ENCODE assay signal across 18 cellular contexts in the genomic region with DNA sequence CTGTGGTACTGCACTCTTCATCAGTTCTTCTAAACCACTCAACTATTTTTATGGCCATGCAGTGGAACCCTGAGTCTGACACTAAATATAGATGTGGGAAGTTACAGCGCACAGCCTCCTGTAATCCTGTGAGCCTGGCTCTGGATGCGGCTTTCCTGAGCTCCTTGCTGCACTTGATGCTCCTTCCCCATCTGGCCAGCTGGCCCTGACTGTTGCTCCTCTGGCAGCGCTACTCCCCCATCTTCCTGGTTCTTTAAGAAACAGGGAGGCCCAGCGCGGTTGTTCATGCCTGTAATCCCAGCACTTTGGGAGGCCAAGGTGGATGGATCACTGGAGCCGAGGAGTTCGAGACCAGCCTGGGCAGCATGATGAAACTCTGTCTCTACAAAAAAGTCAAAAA. TPM values are rescaled to one million over a fixed set of nuclear protein-coding genes. Genes with fewer than 3 reads are reported as not detected.
DNase-seq lines count a peak whose midpoint lies in the region; ATAC-seq lines count a peak whose summit lies in the region.
"Had no signal": no experiment of that assay in that cellular context is flagged by ENCODE, and none has a peak within 500 bp of the region (broad histone marks: within the 10 kb centered on the region; RNA-seq: fewer than 3 reads in every experiment).

No MANE protein-coding gene starts in this region.

- no peak overlapping the region for H4K91ac ChIP-seq in neuronal stem cell (ENCODE audit: low read depth, low read length, poor library complexity)

- no peak overlapping the region for H3K27ac ChIP-seq in neuronal stem cell (replicated peaks; ENCODE audit: low read length)

- H3K4ac ChIP-seq in neuronal stem cell (ENCODE audit: low read length) = no peak overlapping the region

- H4K8ac ChIP-seq in neuronal stem cell (ENCODE audit: low read depth, low read length) = no peak overlapping the region

- H3K4me1 Mint-ChIP-seq in T-helper 17 cell = no peaks in the 10 kb centered on the region
- H3K4me1 Mint-ChIP-seq: CD4-positive, CD25-positive, alpha-beta regulatory T cell; CD8-positive, alpha-beta memory T cell had no signal

- H3K4me3 Mint-ChIP-seq in T-helper 17 cell = no peak overlapping the region
- H3K4me3 Mint-ChIP-seq: CD4-positive, CD25-positive, alpha-beta regulatory T cell; HFFc6 had no signal

- H3K36me3 Mint-ChIP-seq in T-helper 17 cell (ENCODE audit: low read depth) = no peaks in the 10 kb centered on the region
- H3K36me3 Mint-ChIP-seq: CD4-positive, CD25-positive, alpha-beta regulatory T cell had no signal

- no peak overlapping the region for H3K23ac ChIP-seq in neuronal stem cell (ENCODE audit: low read depth, low read length, poor library complexity)

- no peaks in the 10 kb centered on the region for H3K79me1 ChIP-seq in neuronal stem cell (ENCODE audit: low read depth, low read length)

- no peak overlapping the region for H3K27ac Mint-ChIP-seq in T-helper 17 cell
- H3K27ac Mint-ChIP-seq: CD4-positive, CD25-positive, alpha-beta regulatory T cell; CD8-positive, alpha-beta memory T cell; HFFc6 had no signal

- H2BK120ac ChIP-seq in neuronal stem cell (ENCODE audit: low read depth, low read length) = no peak overlapping the region

- H3K4me1 ChIP-seq in neuronal stem cell (ENCODE audit: control insufficient read depth in 2 of 2, insufficient read depth in 1 of 2, low read depth in 1 of 2, low read length in 2 of 2) = no peaks in the 10 kb centered on the region

- no peak overlapping the region for H2AFZ ChIP-seq in neuronal stem cell (ENCODE audit: low read length)

- H3K27me3 ChIP-seq in neuronal stem cell (ENCODE audit: control insufficient read depth in 3 of 3, insufficient read depth in 3 of 3, low read depth in 1 of 3, low read length in 3 of 3) = peaks cover 0 to 8% (median 0%) of the 10 kb centered on the region in 3 experiments
- H3K27me3 ChIP-seq: BE2C had no signal

- peaks cover 20% of the 10 kb centered on the region for H3K27me3 Mint-ChIP-seq in T-helper 17 cell

- H3K14ac ChIP-seq in neuronal stem cell (ENCODE audit: low read length) = no peak overlapping the region

- DNase-seq in Kasumi-1 (lab: John Stamatoyannopoulos, UW) = peak; percentile 52 to 69
- peak; percentile 40 to 66 for DNase-seq in NCI-H524 (lab: John Stamatoyannopoulos, UW)
- peak; percentile 51 for DNase-seq in UCSD-AML1 (lab: John Stamatoyannopoulos, UW; ENCODE audit: unreplicated experiment)
- DNase-seq in neuronal stem cell (ENCODE audit: low spot score) = no peak
- DNase-seq in T-helper 17 cell = no peak
- DNase-seq: ACHN; BE2C; C1 segment of cervical spinal cord; CD4-positive, CD25-positive, alpha-beta regulatory T cell; CD8-positive, alpha-beta memory T cell; COR-L47; GOT3; H7; HFFc6 had no signal

- no peak overlapping the region for H2BK15ac ChIP-seq in neuronal stem cell (ENCODE audit: low read length)

- H2BK12ac ChIP-seq in neuronal stem cell (ENCODE audit: low read length) = no peak overlapping the region

- H3K9me3 ChIP-seq in neuronal stem cell (replicated peaks in 1 of 2; ENCODE audit: control insufficient read depth in 2 of 2, insufficient read depth in 1 of 2, low read depth in 1 of 2, low read length in 2 of 2) = peaks cover 0 to 6% of the 10 kb centered on the region in 2 donors
- H3K9me3 ChIP-seq in T-helper 17 cell (ENCODE audit: control insufficient read depth, low read length, poor library complexity, severe bottlenecking) = no peaks in the 10 kb centered on the region
- H3K9me3 ChIP-seq: BE2C had no signal

- no peak overlapping the region for H2AK5ac ChIP-seq in neuronal stem cell (ENCODE audit: low read depth, low read length)

- ATAC-seq in HG03039 (IDR thresholded peaks at IDR 0.05; ENCODE audit: unreplicated experiment) (no peak), T-helper 17 cell (no peak), GM18868 (IDR thresholded peaks at IDR 0.05; ENCODE audit: unreplicated experiment) (no peak)
- ATAC-seq: HCT116 had no signal

- H3K4me2 ChIP-seq in neuronal stem cell (ENCODE audit: insufficient read depth, low read length, poor library complexity, severe bottlenecking) = no peak overlapping the region

- H3K36me3 ChIP-seq in neuronal stem cell (replicated peaks in 1 of 2; ENCODE audit: control insufficient read depth in 2 of 2, insufficient read depth in 2 of 2, low read length in 2 of 2) = no peaks in the 10 kb centered on the region
- H3K36me3 ChIP-seq: BE2C had no signal

- H3K4me3 ChIP-seq in neuronal stem cell (ENCODE audit: low read length in 2 of 2) = no peak overlapping the region

- no peak overlapping the region for H3K18ac ChIP-seq in neuronal stem cell (ENCODE audit: low read length)

- H3K9ac ChIP-seq in neuronal stem cell (ENCODE audit: low read depth, low read length, poor library complexity) = no peak overlapping the region

- peak overlapping the region; percentile 16 for H2BK5ac ChIP-seq in neuronal stem cell (ENCODE audit: low read length)

- no CpG with 5 or more reads among the region's 7 CpGs for WGBS in neuronal stem cell (ENCODE audit: extremely low coverage in 2 of 2, insufficient read length in 2 of 2, insufficient replicate concordance in 1 of 2), 2 donors

RNA-seq across cellular contexts. Expression of gene IQSEC3, which starts 24.7 kb away (rescaled TPM):
- polyA plus RNA-seq in neuronal stem cell (2013, experiment 1 of 2) = 3.1 TPM
- polyA plus RNA-seq in neuronal stem cell (2013, experiment 2 of 2) = 3.7 TPM
- under 1 TPM; 0.29 to 0.60 TPM for total RNA-seq in T-helper 17 cell
- total RNA-seq: HFFc6, HT-29 had no signal
- polyA plus RNA-seq: CD8-positive, alpha-beta memory T cell had no signal

Comparison
In these comparisons a context has a peak if more than half of its experiments do, and no peak if none do; other contexts are left out.
1. DNase-seq: peak in Kasumi-1 (2 of 2), NCI-H524 (2 of 2) and UCSD-AML1 (single experiment); none in neuronal stem cell (single experiment) and T-helper 17 cell (0 of 3).